1 cellular context compared by ENCODE assay signal in genomic region chr9:118367383-118367782, GRCh38.
TF ChIP-seq lines count a peak whose summit lies in the region.

No MANE protein-coding gene starts in this region.

TF ChIP-seq in HepG2, 621 proteins besides CTCF, POLR2A, EP300 and RAD21 (continued from another document):
- no peak for TF ChIP-seq ZNF281 (CRISPR knock-in tag; IDR thresholded peaks at IDR 0.05; ENCODE audit: borderline replicate concordance)
- no peak for TF ChIP-seq LBX2 (CRISPR knock-in tag; IDR thresholded peaks at IDR 0.05; ENCODE audit: borderline replicate concordance)
- TF ChIP-seq ZNF550 (CRISPR knock-in tag; IDR thresholded peaks at IDR 0.05; ENCODE audit: borderline replicate concordance), result no peak
- no peak for TF ChIP-seq PAXIP1 (CRISPR knock-in tag; conservative IDR thresholded peaks at IDR 0.05)
- TF ChIP-seq KDM1A (CRISPR knock-in tag; IDR thresholded peaks at IDR 0.05), result no peak
- TF ChIP-seq SP5 (CRISPR knock-in tag; IDR thresholded peaks at IDR 0.05; ENCODE audit: borderline replicate concordance, low read depth), result no peak
- no peak for TF ChIP-seq ZNF253 (CRISPR knock-in tag; IDR thresholded peaks at IDR 0.05; ENCODE audit: borderline replicate concordance)
- no peak for TF ChIP-seq KDM5B (CRISPR knock-in tag; IDR thresholded peaks at IDR 0.05; ENCODE audit: borderline replicate concordance)
- no peak for TF ChIP-seq ZNF713 (CRISPR knock-in tag; IDR thresholded peaks at IDR 0.05)
- no peak for TF ChIP-seq ZNF441 (CRISPR knock-in tag; IDR thresholded peaks at IDR 0.05; ENCODE audit: borderline replicate concordance)
